2 cellular contexts compared by ENCODE assay signal in the genomic region with DNA sequence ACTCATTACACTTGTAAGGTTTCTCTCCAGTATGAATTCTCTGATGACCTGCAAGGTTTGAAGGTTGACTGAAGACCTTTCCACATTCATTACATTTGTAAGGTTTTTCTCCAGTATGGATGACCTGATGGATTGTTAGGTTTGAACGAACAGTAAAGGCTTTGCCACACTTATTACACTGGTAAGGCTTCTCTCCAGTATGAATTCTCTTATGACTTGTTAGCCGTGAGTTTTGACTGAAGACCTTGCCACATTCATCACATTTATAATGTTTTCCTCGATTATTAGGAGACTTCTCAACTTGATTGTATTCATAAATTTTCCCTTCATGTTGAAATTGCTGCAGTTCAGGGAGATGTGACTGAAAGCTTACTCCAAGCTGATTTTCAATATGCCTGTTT.
TF ChIP-seq lines count a peak whose summit lies in the region.

No MANE protein-coding gene starts in this region.

TF ChIP-seq in HepG2, 621 proteins besides CTCF, POLR2A, EP300 and RAD21:
- TF ChIP-seq SOX6 (IDR thresholded peaks at IDR 0.05) (no peak), SOX6 (CRISPR knock-in tag; IDR thresholded peaks at IDR 0.05) (no peak), RXRB (CRISPR knock-in tag; IDR thresholded peaks at IDR 0.05; ENCODE audit: borderline replicate concordance) (no peak), FOSL2 (CRISPR knock-in tag; IDR thresholded peaks at IDR 0.05) (no peak), NR2C2 (CRISPR knock-in tag; IDR thresholded peaks at IDR 0.05; ENCODE audit: borderline replicate concordance) (no peak), ASH2L (IDR thresholded peaks at IDR 0.05; ENCODE audit: insufficient read length, low read depth, low read length) (no peak), SNAI1 (CRISPR knock-in tag; IDR thresholded peaks at IDR 0.05; ENCODE audit: borderline replicate concordance) (no peak), ZNF274 (CRISPR knock-in tag; IDR thresholded peaks at IDR 0.05) (peak; percentile 62; the same call in 1 of the 2 replicates), ZFX (CRISPR knock-in tag; IDR thresholded peaks at IDR 0.05; ENCODE audit: low read depth) (no peak)

TF ChIP-seq in H1, 55 proteins besides CTCF, POLR2A, EP300 and RAD21:
- TF ChIP-seq ZNF274 (IDR thresholded peaks at IDR 0.05; ENCODE audit: borderline replicate concordance, extremely low read depth, low read length) (peak; percentile 93), CBX8 (IDR thresholded peaks at IDR 0.05; ENCODE audit: borderline replicate concordance, low read depth, low read length) (no peak)
